In the genomic region with DNA sequence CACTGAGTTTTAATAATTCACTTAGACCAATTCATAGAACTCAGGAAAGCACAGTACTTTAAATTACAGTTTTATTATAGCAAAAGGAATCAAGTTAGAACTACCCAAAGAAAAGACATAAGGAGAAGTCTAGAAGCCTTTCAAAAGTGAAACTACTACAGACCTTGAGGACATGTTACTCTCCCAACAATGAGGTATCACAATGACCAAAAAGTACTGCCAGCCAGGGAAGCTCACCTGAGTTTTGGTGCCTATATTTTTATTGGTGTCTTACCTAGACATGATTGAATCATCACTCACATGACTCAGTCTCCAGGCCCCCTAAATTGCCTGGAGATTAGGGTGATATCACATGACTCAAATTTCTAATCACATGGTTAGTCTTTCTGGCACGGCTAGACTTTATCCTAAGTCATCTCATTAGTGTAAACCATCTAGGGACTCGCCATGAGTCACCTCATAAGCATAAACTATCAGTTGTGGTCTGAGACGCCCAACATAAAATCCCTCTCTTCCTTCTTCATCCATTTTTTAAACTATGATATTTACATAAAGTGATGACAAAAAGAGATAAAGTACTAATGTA, we compare ENCODE assay signal across 11 cellular contexts.
DNase-seq lines count a peak whose midpoint lies in the region; ATAC-seq and TF ChIP-seq lines count a peak whose summit lies in the region.
"Had no signal": no experiment of that assay in that cellular context is flagged by ENCODE, and none has a peak within 500 bp of the region (broad histone marks: within the 10 kb centered on the region; RNA-seq: fewer than 3 reads in every experiment).

No MANE protein-coding gene starts in this region.

- POLR2A ChIA-PET in CD4-positive, alpha-beta memory T cell (lab: Charles Lee; ENCODE audit: partially characterized antibody), result no interaction called here

- no peak for TF ChIP-seq CTCF in brain microvascular endothelial cell (IDR thresholded peaks at IDR 0.05; ENCODE audit: low read depth, low read length, missing control alignments)

- H3K36me3 Mint-ChIP-seq in CD4-positive, alpha-beta memory T cell, result no peaks in the 10 kb centered on the region

- H3K4me3 Mint-ChIP-seq in CD4-positive, alpha-beta memory T cell, result no peak overlapping the region

- H3K36me3 ChIP-seq in brain microvascular endothelial cell (replicated peaks), result no peaks in the 10 kb centered on the region
- no peaks in the 10 kb centered on the region for H3K36me3 ChIP-seq in CD4-positive, alpha-beta memory T cell (ENCODE audit: insufficient read depth, low read length)
- H3K36me3 ChIP-seq: neutrophil had no signal

- no peaks in the 10 kb centered on the region for H3K9me3 Mint-ChIP-seq in CD4-positive, alpha-beta memory T cell

- no peak overlapping the region for H3K27ac ChIP-seq in brain microvascular endothelial cell
- no peak overlapping the region for H3K27ac ChIP-seq in CD4-positive, alpha-beta memory T cell (ENCODE audit: low read depth, low read length)
- H3K27ac ChIP-seq: neutrophil had no signal

- H3K27ac Mint-ChIP-seq in CD4-positive, alpha-beta memory T cell, result no peak overlapping the region

- no peaks in the 10 kb centered on the region for H3K27me3 ChIP-seq in brain microvascular endothelial cell (replicated peaks)
- no peaks in the 10 kb centered on the region for H3K27me3 ChIP-seq in CD4-positive, alpha-beta memory T cell (ENCODE audit: insufficient read depth, low read length)
- H3K27me3 ChIP-seq: neutrophil had no signal

- intact Hi-C loops in CD4-positive, alpha-beta memory T cell (cut with micrococcal nuclease), result no loop called here

- peaks cover 0 to 1% (median 0%) of the 10 kb centered on the region in 4 donors for H3K4me1 Mint-ChIP-seq in CD4-positive, alpha-beta memory T cell

- CTCF ChIA-PET in CD4-positive, alpha-beta memory T cell (lab: Charles Lee; ENCODE audit: partially characterized antibody), result no interaction called here

- peak; percentile 54 for ATAC-seq in GM18499 (IDR thresholded peaks at IDR 0.05; ENCODE audit: insufficient read depth, unreplicated experiment)
- peak; percentile 72 for ATAC-seq in GM21619 (IDR thresholded peaks at IDR 0.05; ENCODE audit: unreplicated experiment)
- peak; percentile 63 for ATAC-seq in HG03469 (IDR thresholded peaks at IDR 0.05; ENCODE audit: unreplicated experiment)
- no peak for ATAC-seq in GM21526 (IDR thresholded peaks at IDR 0.05; ENCODE audit: low FRiP score, unreplicated experiment)

- H3K4me3 ChIP-seq in brain microvascular endothelial cell (ENCODE audit: low read depth, low read length), result no peak overlapping the region
- no peak overlapping the region for H3K4me3 ChIP-seq in CD4-positive, alpha-beta memory T cell (ENCODE audit: low read length in 2 of 2)

- in situ Hi-C loops in brain microvascular endothelial cell (cut with HindIII; ENCODE audit: low pct_ligation_motif_present, low sequenced_read_pairs), result no loop called here

- no peaks in the 10 kb centered on the region for H3K27me3 Mint-ChIP-seq in CD4-positive, alpha-beta memory T cell

- DNase-seq in brain microvascular endothelial cell, result peak; percentile 20
- no peak for DNase-seq in CD4-positive, alpha-beta memory T cell
- DNase-seq in effector CD4-positive, alpha-beta T cell, result no peak
- no peak for DNase-seq in NCI-H187 treated with DMSO at 0.1 percent for 48 hours (lab: John Stamatoyannopoulos, UW)
- DNase-seq: activated naive CD4-positive, alpha-beta T cell; NCI-H748 treated with DMSO at 0.1 percent for 48 hours had no signal

- no peaks in the 10 kb centered on the region for H3K4me1 ChIP-seq in CD4-positive, alpha-beta memory T cell (ENCODE audit: insufficient read depth, low read length)

- no peaks in the 10 kb centered on the region for H3K9me3 ChIP-seq in CD4-positive, alpha-beta memory T cell (ENCODE audit: control insufficient read depth in 1 of 2, low read length in 2 of 2)
- H3K9me3 ChIP-seq: neutrophil had no signal
